In genomic region chr1:241357366-241358305, GRCh38 we compare ENCODE assay signal across 11 cellular contexts. TPM values are rescaled to one million over a fixed set of nuclear protein-coding genes. Genes with fewer than 3 reads are reported as not detected.
DNase-seq lines count a peak whose midpoint lies in the region; ATAC-seq and TF ChIP-seq lines count a peak whose summit lies in the region.
"Had no signal": no experiment of that assay in that cellular context is flagged by ENCODE, and none has a peak within 500 bp of the region (broad histone marks: within the 10 kb centered on the region; RNA-seq: fewer than 3 reads in every experiment).

No MANE protein-coding gene starts in this region.

- no peak for ATAC-seq in GM18502 (IDR thresholded peaks at IDR 0.05; ENCODE audit: poor library complexity, unreplicated experiment)
- ATAC-seq: HCT116 had no signal

- H3K27ac Mint-ChIP-seq in glutamatergic neuron (ENCODE audit: unreplicated experiment), result peak overlapping the region; percentile 80

- H3K36me3 Mint-ChIP-seq in glutamatergic neuron (ENCODE audit: unreplicated experiment), result peaks cover 6% of the 10 kb centered on the region

- no peaks in the 10 kb centered on the region for H3K4me1 ChIP-seq in smooth muscle cell (ENCODE audit: low read depth)

- no peak for TF ChIP-seq POLR2A in lower leg skin (IDR thresholded peaks at IDR 0.05)

- H3K4me3 Mint-ChIP-seq in glutamatergic neuron (ENCODE audit: unreplicated experiment), result peak overlapping the region; percentile 84

- peak overlapping the region; percentile 24 for H3K4me2 ChIP-seq in SU-DHL-6 (ENCODE audit: low read depth, low read length, poor library complexity, severe bottlenecking)
- peak overlapping the region; percentile 94 for H3K4me2 ChIP-seq in smooth muscle cell

- peaks cover 4% of the 10 kb centered on the region for H3K27me3 Mint-ChIP-seq in glutamatergic neuron (ENCODE audit: unreplicated experiment)

- H3K27ac ChIP-seq in SU-DHL-6 (ENCODE audit: low read depth, low read length), result no peak overlapping the region
- no peak overlapping the region for H3K27ac ChIP-seq in smooth muscle cell (ENCODE audit: low read depth)
- H3K27ac ChIP-seq: 22Rv1, epithelial cell of prostate had no signal

- no peak overlapping the region for H2AFZ ChIP-seq in SU-DHL-6 (ENCODE audit: low read depth, low read length, severe bottlenecking)
- H2AFZ ChIP-seq in smooth muscle cell (ENCODE audit: low read depth), result no peak overlapping the region

- TF ChIP-seq CTCF in SU-DHL-6 (IDR thresholded peaks at IDR 0.05; ENCODE audit: insufficient read depth, low read length, poor library complexity, severe bottlenecking) (no peak), glutamatergic neuron (IDR thresholded peaks at IDR 0.05; ENCODE audit: partially characterized antibody, unreplicated experiment) (no peak), smooth muscle cell (IDR thresholded peaks at IDR 0.05; ENCODE audit: borderline replicate concordance, insufficient read depth, poor library complexity, severe bottlenecking) (no peak), lower leg skin (IDR thresholded peaks at IDR 0.05) (no peak)

- no peaks in the 10 kb centered on the region for H4K20me1 ChIP-seq in SU-DHL-6 (ENCODE audit: low read depth, low read length)
- no peaks in the 10 kb centered on the region for H4K20me1 ChIP-seq in smooth muscle cell (ENCODE audit: low read depth)

- no peaks in the 10 kb centered on the region for H3F3A ChIP-seq in SU-DHL-6 (ENCODE audit: insufficient read depth)
- H3F3A ChIP-seq in smooth muscle cell (ENCODE audit: low read depth), result no peaks in the 10 kb centered on the region

- WGBS in smooth muscle cell (ENCODE audit: low lambda C conversion rate), result 26% methylated on average over 28 of the region's 33 CpGs
- WGBS in lower leg skin, 2 donors, result 5 to 6% methylated on average over 21 to 31 of the region's 33 CpGs

- no peaks in the 10 kb centered on the region for H3K9me2 ChIP-seq in SU-DHL-6 (replicated peaks; ENCODE audit: insufficient read depth, low read length)

- H3K4me3 ChIP-seq in SU-DHL-6 (ENCODE audit: insufficient read depth, low read length, poor library complexity, severe bottlenecking) (no peak overlapping the region), smooth muscle cell (peak overlapping the region; percentile 71), lower leg skin (ENCODE audit: low read depth, poor library complexity, severe bottlenecking) (no peak overlapping the region)

- H3K9ac ChIP-seq in SU-DHL-6 (ENCODE audit: low read length), result no peak overlapping the region
- H3K9ac ChIP-seq in smooth muscle cell (ENCODE audit: low read depth), result no peak overlapping the region

- no peaks in the 10 kb centered on the region for H3K36me3 ChIP-seq in SU-DHL-6 (ENCODE audit: low read length)
- no peaks in the 10 kb centered on the region for H3K36me3 ChIP-seq in smooth muscle cell (ENCODE audit: low read depth)

- H3K27me3 ChIP-seq in SU-DHL-6 (ENCODE audit: low read length) (no peaks in the 10 kb centered on the region), smooth muscle cell (ENCODE audit: low read depth) (peaks cover 67% of the 10 kb centered on the region)

- intact Hi-C loops in lower leg skin (cut with DNase I; ENCODE audit: low total_unique reads), result no loop called here

- H3K79me2 ChIP-seq in SU-DHL-6 (ENCODE audit: insufficient read depth, low read length), result no peaks in the 10 kb centered on the region
- H3K79me2 ChIP-seq in smooth muscle cell (ENCODE audit: low read depth), result no peaks in the 10 kb centered on the region

- H3K9me3 Mint-ChIP-seq in glutamatergic neuron (ENCODE audit: unreplicated experiment), result peaks cover 1% of the 10 kb centered on the region

- DNase-seq in DMS53 (lab: John Stamatoyannopoulos, UW) (peak; percentile 46), DMS53 treated with DMSO at 0.1 percent for 48 hours (lab: John Stamatoyannopoulos, UW; ENCODE audit: unreplicated experiment) (no peak), glutamatergic neuron (no peak), smooth muscle cell (lab: John Stamatoyannopoulos, UW; ENCODE audit: unreplicated experiment) (no peak), lower leg skin (ENCODE audit: low spot score in 2 of 2) (no peak), RPMI8226 (no peak)

- H3K4me1 Mint-ChIP-seq in glutamatergic neuron (ENCODE audit: low read depth, unreplicated experiment), result peaks cover 12% of the 10 kb centered on the region

- H3K9me3 ChIP-seq in SU-DHL-6 (ENCODE audit: insufficient read depth, low read length), result no peaks in the 10 kb centered on the region
- no peaks in the 10 kb centered on the region for H3K9me3 ChIP-seq in smooth muscle cell (replicated peaks; ENCODE audit: low read depth)

RNA-seq across cellular contexts. Expression of gene RGS7, which starts 0.6 kb away (rescaled TPM):
- total RNA-seq in glutamatergic neuron (ENCODE audit: unreplicated experiment) (16.0 TPM), smooth muscle cell (not detected in 2 replicates), lower leg skin (not detected)
- polyA plus RNA-seq in smooth muscle cell, result 0.16 TPM in 1 of 2 replicates, not detected in the other

Comparison
In these comparisons a context has a peak if more than half of its experiments do, and no peak if none do; other contexts are left out.
1. RNA of gene RGS7, which starts 0.6 kb away (total RNA-seq): 16.0 TPM in glutamatergic neuron (single experiment); not detected in smooth muscle cell and not detected in lower leg skin; every median in the first group is over 10 times any median in the second.